1 cellular context compared by ENCODE assay signal in the genomic region with DNA sequence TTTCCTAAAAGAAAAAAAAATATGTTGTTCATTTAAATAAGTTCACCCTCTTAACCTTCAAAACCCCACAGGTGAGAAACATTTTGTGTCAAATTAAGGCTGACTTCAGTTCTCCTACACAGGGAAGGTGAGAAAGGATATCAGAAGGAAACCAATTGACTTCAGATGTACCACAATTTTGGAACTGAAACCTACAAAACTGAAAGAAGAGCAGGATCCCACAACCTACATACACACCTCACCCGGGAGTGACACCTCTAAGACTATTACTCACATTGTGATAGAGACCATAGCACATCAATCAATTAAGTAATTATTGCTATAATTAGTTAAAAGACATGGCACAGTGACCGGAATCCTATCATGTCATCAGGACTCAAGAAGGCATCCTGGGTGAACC.
TF ChIP-seq lines count a peak whose summit lies in the region.

No MANE protein-coding gene starts in this region.

TF ChIP-seq in IMR-90, 13 proteins besides CTCF, POLR2A, EP300 and RAD21:
- TF ChIP-seq, protein P1, sequence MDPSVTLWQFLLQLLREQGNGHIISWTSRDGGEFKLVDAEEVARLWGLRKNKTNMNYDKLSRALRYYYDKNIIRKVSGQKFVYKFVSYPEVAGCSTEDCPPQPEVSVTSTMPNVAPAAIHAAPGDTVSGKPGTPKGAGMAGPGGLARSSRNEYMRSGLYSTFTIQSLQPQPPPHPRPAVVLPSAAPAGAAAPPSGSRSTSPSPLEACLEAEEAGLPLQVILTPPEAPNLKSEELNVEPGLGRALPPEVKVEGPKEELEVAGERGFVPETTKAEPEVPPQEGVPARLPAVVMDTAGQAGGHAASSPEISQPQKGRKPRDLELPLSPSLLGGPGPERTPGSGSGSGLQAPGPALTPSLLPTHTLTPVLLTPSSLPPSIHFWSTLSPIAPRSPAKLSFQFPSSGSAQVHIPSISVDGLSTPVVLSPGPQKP (IDR thresholded peaks at IDR 0.05; ENCODE audit: borderline replicate concordance, low read depth, low read length) = no peak
- TF ChIP-seq MXI1 (IDR thresholded peaks at IDR 0.05; ENCODE audit: borderline replicate concordance, low read depth, low read length) = no peak
- TF ChIP-seq CHD1 (IDR thresholded peaks at IDR 0.05; ENCODE audit: low read depth, low read length) = no peak
- no peak for TF ChIP-seq SMC3 (IDR thresholded peaks at IDR 0.05; ENCODE audit: low read depth, low read length)
- TF ChIP-seq, protein P2, sequence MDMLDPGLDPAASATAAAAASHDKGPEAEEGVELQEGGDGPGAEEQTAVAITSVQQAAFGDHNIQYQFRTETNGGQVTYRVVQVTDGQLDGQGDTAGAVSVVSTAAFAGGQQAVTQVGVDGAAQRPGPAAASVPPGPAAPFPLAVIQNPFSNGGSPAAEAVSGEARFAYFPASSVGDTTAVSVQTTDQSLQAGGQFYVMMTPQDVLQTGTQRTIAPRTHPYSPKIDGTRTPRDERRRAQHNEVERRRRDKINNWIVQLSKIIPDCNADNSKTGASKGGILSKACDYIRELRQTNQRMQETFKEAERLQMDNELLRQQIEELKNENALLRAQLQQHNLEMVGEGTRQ (IDR thresholded peaks at IDR 0.05; ENCODE audit: low read depth, low read length) = no peak
- TF ChIP-seq MAFK (IDR thresholded peaks at IDR 0.05; ENCODE audit: low read depth, low read length) = no peak
- TF ChIP-seq FOS (IDR thresholded peaks at IDR 0.05; ENCODE audit: low read depth, low read length) = no peak
- TF ChIP-seq MAZ (IDR thresholded peaks at IDR 0.05; ENCODE audit: borderline replicate concordance, low read depth, low read length) = no peak
- TF ChIP-seq BHLHE40 (IDR thresholded peaks at IDR 0.05; ENCODE audit: low read depth, low read length) = no peak
- TF ChIP-seq CEBPB (IDR thresholded peaks at IDR 0.05; ENCODE audit: low read depth, low read length) = no peak
